1 cellular context compared by ENCODE assay signal in genomic region chr6:33415831-33416230, GRCh38.
TF ChIP-seq lines count a peak whose summit lies in the region.

No MANE protein-coding gene starts in this region.

TF ChIP-seq in GM12878, 131 proteins besides CTCF, POLR2A, EP300 and RAD21:
- TF ChIP-seq REST (IDR thresholded peaks at IDR 0.05; ENCODE audit: low read depth, low read length), result no peak
- TF ChIP-seq NR2F1 (conservative IDR thresholded peaks at IDR 0.05), result peak; percentile 38; the same call in 1 of the 2 replicates
TF ChIP-seq in GM12878: peak in this region for 1.
